ENCODE assay signal across 24 cellular contexts in the genomic region with DNA sequence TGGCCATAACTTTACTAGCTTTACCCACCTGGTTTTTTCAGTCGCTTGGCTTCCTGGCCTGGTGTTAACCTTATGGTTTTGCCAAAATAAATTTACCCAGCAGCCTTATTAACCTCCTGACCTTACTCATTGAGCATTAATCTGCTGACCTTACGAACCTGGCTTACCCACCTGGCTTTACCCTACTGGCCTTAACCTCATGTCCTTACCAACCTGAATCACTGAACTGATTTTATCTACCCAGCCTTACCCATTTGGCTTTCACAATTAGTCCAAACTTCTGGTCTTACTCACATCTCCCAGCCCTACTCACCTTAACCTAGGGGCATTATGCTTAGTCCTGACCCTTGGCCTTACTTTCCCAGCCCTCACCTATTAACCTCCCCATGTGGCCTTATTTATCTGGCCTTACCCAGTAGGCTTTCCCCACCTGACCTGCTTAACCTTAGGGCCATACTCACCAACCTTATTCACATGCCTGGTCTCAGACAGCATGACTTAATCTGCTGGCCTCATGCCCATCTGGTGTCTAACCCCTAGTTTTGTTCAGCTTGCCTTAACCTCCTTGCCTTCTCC.
A peak's percentile ranks its signal among the peaks of the same experiment; 100 is the strongest.
DNase-seq lines count a peak whose midpoint lies in the region; ATAC-seq, FAIRE-seq and TF ChIP-seq lines count a peak whose summit lies in the region.
"Had no signal": no experiment of that assay in that cellular context is flagged by ENCODE, and none has a peak within 500 bp of the region (broad histone marks: within the 10 kb centered on the region; RNA-seq: fewer than 3 reads in every experiment).

No MANE protein-coding gene starts in this region.

- no peak for TF ChIP-seq EP300 in HepG2 (IDR thresholded peaks at IDR 0.05; ENCODE audit: low read depth in 2 of 2, low read length in 2 of 2)
- TF ChIP-seq EP300 in HepG2 (CRISPR knock-in tag; IDR thresholded peaks at IDR 0.05; ENCODE audit: borderline replicate concordance): no peak
- TF ChIP-seq EP300 in tibial nerve (IDR thresholded peaks at IDR 0.05): no peak

- H3K27ac Mint-ChIP-seq in stimulated activated effector memory CD8-positive, alpha-beta T cell treated with anti-CD3 and anti-CD28 coated beads, Interleukin-12 subunit alpha, Interleukin-12 subunit beta, amount 100 ng/mL, for 72 hours: no peak overlapping the region
- no peak overlapping the region for H3K27ac Mint-ChIP-seq in endodermal cell
- H3K27ac Mint-ChIP-seq: B cell; CD8-positive, alpha-beta T cell had no signal

- H3K36me3 ChIP-seq in liver (ENCODE audit: control insufficient read depth in 4 of 4, insufficient read depth in 3 of 4, low read depth in 1 of 4, low read length in 3 of 4) (no peaks in the 10 kb centered on the region), HepG2 (replicated peaks in 1 of 2; ENCODE audit: control insufficient read depth in 1 of 2, insufficient read depth in 2 of 2, low read length in 2 of 2) (no peaks in the 10 kb centered on the region), esophagus (ENCODE audit: control insufficient read depth in 2 of 2, insufficient read depth in 2 of 2, low read length in 1 of 2) (no peaks in the 10 kb centered on the region), endodermal cell (ENCODE audit: control insufficient read depth, insufficient read depth, low read length) (no peaks in the 10 kb centered on the region), tibial nerve (no peaks in the 10 kb centered on the region)
- H3K36me3 ChIP-seq: BLaER1 had no signal

- in situ Hi-C loops in HepG2 (cut with HindIII; ENCODE audit: extremely low pct_ligation_motif_present, low pct_unique_long_range_greater_than_20kb): no loop called here

- H3K4me3 Mint-ChIP-seq in stimulated activated effector memory CD8-positive, alpha-beta T cell treated with anti-CD3 and anti-CD28 coated beads, Interleukin-12 subunit alpha, Interleukin-12 subunit beta, amount 100 ng/mL, for 72 hours: no peak overlapping the region
- no peak overlapping the region for H3K4me3 Mint-ChIP-seq in endodermal cell
- H3K4me3 Mint-ChIP-seq: B cell; CD4-positive, CD25-positive, alpha-beta regulatory T cell; CD8-positive, alpha-beta T cell had no signal

- BruUV-seq in HepG2 (replicated peaks; lab: Mats Ljungman, UMichigan): no TSS peak

- TF ChIP-seq RAD21 in liver (IDR thresholded peaks at IDR 0.05) (no peak), HepG2 (CRISPR knock-in tag; IDR thresholded peaks at IDR 0.05) (no peak)

- CTCF ChIA-PET in HepG2 (lab: Yijun Ruan, JAX; ENCODE audit: low intra/inter-chr PET ratio, low total read pairs): no interaction called here

- TF ChIP-seq CTCF in liver (IDR thresholded peaks at IDR 0.05; ENCODE audit: low read depth, low read length, missing input control) (no peak), HepG2 (CRISPR knock-in tag; IDR thresholded peaks at IDR 0.05) (no peak), endodermal cell (conservative IDR thresholded peaks at IDR 0.05) (no peak), tibial nerve (IDR thresholded peaks at IDR 0.05) (no peak)

- no peak overlapping the region for H2AFZ ChIP-seq in HepG2 (ENCODE audit: low read length)

- H3K27ac ChIP-seq in liver (ENCODE audit: low read depth in 1 of 2, low read length in 2 of 2): no peak overlapping the region
- H3K27ac ChIP-seq in HepG2 (ENCODE audit: extremely low read length, insufficient read depth, low read length): no peak overlapping the region
- peak overlapping the region; percentile 38 to 47 for H3K27ac ChIP-seq in esophagus (ENCODE audit: low read depth in 2 of 2, low read length in 1 of 2)
- H3K27ac ChIP-seq in endodermal cell (ENCODE audit: low read depth, low read length): no peak overlapping the region
- no peak overlapping the region for H3K27ac ChIP-seq in tibial nerve
- H3K27ac ChIP-seq: 22Rv1, BLaER1, C4-2B had no signal

- H3K36me3 Mint-ChIP-seq in stimulated activated effector memory CD8-positive, alpha-beta T cell treated with anti-CD3 and anti-CD28 coated beads, Interleukin-12 subunit alpha, Interleukin-12 subunit beta, amount 100 ng/mL, for 72 hours: no peaks in the 10 kb centered on the region
- no peaks in the 10 kb centered on the region for H3K36me3 Mint-ChIP-seq in endodermal cell (ENCODE audit: low read depth)
- H3K36me3 Mint-ChIP-seq: CD4-positive, CD25-positive, alpha-beta regulatory T cell; CD8-positive, alpha-beta T cell had no signal

- H3K4me2 ChIP-seq in HepG2 (ENCODE audit: low read depth, low read length): no peak overlapping the region
- H3K4me2 ChIP-seq: BLaER1 had no signal

- DNase-seq in HepG2 (ENCODE audit: low spot score) (no peak), left lobe of liver (ENCODE audit: low spot score) (peak; percentile 45), endodermal cell (no peak), occipital lobe (lab: John Stamatoyannopoulos, UW) (no peak), tibial nerve (ENCODE audit: low spot score in 2 of 2) (no peak)
- DNase-seq in stimulated activated effector memory CD8-positive, alpha-beta T cell treated with anti-CD3 and anti-CD28 coated beads, Interleukin-12 subunit alpha, Interleukin-12 subunit beta, amount 100 ng/mL, for 72 hours (ENCODE audit: low spot score in 2 of 2): no peak
- DNase-seq: CD4-positive, CD25-positive, alpha-beta regulatory T cell; CD8-positive, alpha-beta T cell; DMS 273 treated with DMSO at 0.1 percent for 48 hours; DMS79; EL; GDM1; H7; HCEC 1CT had no signal

- no peaks in the 10 kb centered on the region for H3K27me3 Mint-ChIP-seq in endodermal cell (ENCODE audit: insufficient read depth)
- H3K27me3 Mint-ChIP-seq: B cell; CD4-positive, CD25-positive, alpha-beta regulatory T cell had no signal

- no peak overlapping the region for H3K4me3 ChIP-seq in liver (ENCODE audit: low read depth in 1 of 3, low read length in 3 of 3)
- H3K4me3 ChIP-seq in HepG2 (replicated peaks in 1 of 3; ENCODE audit: insufficient read depth in 1 of 3, low read depth in 2 of 3, low read length in 3 of 3): no peak overlapping the region
- no peak overlapping the region for H3K4me3 ChIP-seq in esophagus (ENCODE audit: low read depth in 1 of 2, low read length in 2 of 2)
- H3K4me3 ChIP-seq in endodermal cell (ENCODE audit: low read length): no peak overlapping the region
- no peak overlapping the region for H3K4me3 ChIP-seq in tibial nerve
- H3K4me3 ChIP-seq: BLaER1 had no signal

- intact Hi-C loops in HepG2 (cut with micrococcal nuclease; ENCODE audit: unreplicated experiment): no loop called here

- TF ChIP-seq POLR2A in HepG2 (IDR thresholded peaks at IDR 0.05; ENCODE audit: insufficient read depth in 1 of 2, low read depth in 2 of 2, low read length in 2 of 2) (no peak), tibial nerve (IDR thresholded peaks at IDR 0.05) (no peak)

- WGBS in liver: 44% methylated on average over 2 of the region's 2 CpGs
- 62% methylated on average over 2 of the region's 2 CpGs for WGBS in HepG2 (ENCODE audit: low lambda C conversion rate)
- 67 to 68% methylated on average over 2 of the region's 2 CpGs for WGBS in esophagus, 2 donors
- WGBS in endodermal cell (ENCODE audit: insufficient coverage in 1 of 2, insufficient read length in 1 of 2), 2 experiments: 86 to 91% methylated on average over 2 of the region's 2 CpGs
- WGBS in tibial nerve, 2 donors: 82 to 88% methylated on average over 2 of the region's 2 CpGs

- no peaks in the 10 kb centered on the region for H3K27me3 ChIP-seq in liver (ENCODE audit: control insufficient read depth in 4 of 4, insufficient read depth in 4 of 4, low read length in 3 of 4)
- H3K27me3 ChIP-seq in HepG2 (ENCODE audit: control insufficient read depth in 1 of 2, insufficient read depth in 2 of 2, low read length in 2 of 2): no peaks in the 10 kb centered on the region; a peak in 1 of 5 replicates
- no peaks in the 10 kb centered on the region for H3K27me3 ChIP-seq in esophagus (ENCODE audit: control insufficient read depth in 1 of 2, insufficient read depth in 2 of 2, low read length in 2 of 2)
- no peaks in the 10 kb centered on the region for H3K27me3 ChIP-seq in endodermal cell (ENCODE audit: control insufficient read depth, insufficient read depth, low read length, poor library complexity, severe bottlenecking)
- H3K27me3 ChIP-seq in tibial nerve: no peaks in the 10 kb centered on the region
- H3K27me3 ChIP-seq: BLaER1 had no signal

- no peak for ATAC-seq in HepG2
- peak; percentile 89 for ATAC-seq in left lobe of liver
- ATAC-seq in stimulated activated effector memory CD8-positive, alpha-beta T cell treated with anti-CD3 and anti-CD28 coated beads, Interleukin-12 subunit alpha, Interleukin-12 subunit beta, amount 100 ng/mL, for 72 hours: peak; percentile 23
- ATAC-seq: CD8-positive, alpha-beta T cell had no signal

- H4K20me1 ChIP-seq in HepG2 (ENCODE audit: insufficient read depth, low read length): no peaks in the 10 kb centered on the region
- H4K20me1 ChIP-seq: BLaER1 had no signal

- H3K4me1 Mint-ChIP-seq in stimulated activated effector memory CD8-positive, alpha-beta T cell treated with anti-CD3 and anti-CD28 coated beads, Interleukin-12 subunit alpha, Interleukin-12 subunit beta, amount 100 ng/mL, for 72 hours: no peaks in the 10 kb centered on the region
- no peaks in the 10 kb centered on the region for H3K4me1 Mint-ChIP-seq in endodermal cell
- H3K4me1 Mint-ChIP-seq: B cell; CD4-positive, CD25-positive, alpha-beta regulatory T cell had no signal

- H3K9me3 Mint-ChIP-seq in stimulated activated effector memory CD8-positive, alpha-beta T cell treated with anti-CD3 and anti-CD28 coated beads, Interleukin-12 subunit alpha, Interleukin-12 subunit beta, amount 100 ng/mL, for 72 hours: no peaks in the 10 kb centered on the region
- peaks cover 6% of the 10 kb centered on the region for H3K9me3 Mint-ChIP-seq in endodermal cell

- H3K4me1 ChIP-seq in liver (ENCODE audit: control insufficient read depth in 4 of 4, insufficient read depth in 4 of 4, low read length in 3 of 4) (peaks cover 0 to 3% (median 0%) of the 10 kb centered on the region in 4 donors), HepG2 (ENCODE audit: insufficient read depth, low read length) (peaks cover 13% of the 10 kb centered on the region), esophagus (ENCODE audit: control insufficient read depth in 2 of 2, insufficient read depth in 2 of 2, low read length in 1 of 2) (no peaks in the 10 kb centered on the region), endodermal cell (ENCODE audit: control insufficient read depth, insufficient read depth, low read length) (no peaks in the 10 kb centered on the region), tibial nerve (no peaks in the 10 kb centered on the region)
- H3K4me1 ChIP-seq: BLaER1 had no signal

- no peaks in the 10 kb centered on the region for H3K79me2 ChIP-seq in HepG2 (ENCODE audit: insufficient read depth, low read length)

- H3K9me3 ChIP-seq in liver (ENCODE audit: control insufficient read depth in 4 of 4, low read length in 3 of 4): no peaks in the 10 kb centered on the region
- H3K9me3 ChIP-seq in HepG2 (ENCODE audit: low read length): no peaks in the 10 kb centered on the region
- H3K9me3 ChIP-seq in esophagus (ENCODE audit: control insufficient read depth in 2 of 2, insufficient read depth in 1 of 2, low read depth in 1 of 2, low read length in 1 of 2): no peaks in the 10 kb centered on the region
- H3K9me3 ChIP-seq in endodermal cell (ENCODE audit: control insufficient read depth, low read length): peaks cover 12% of the 10 kb centered on the region
- H3K9me3 ChIP-seq in tibial nerve: no peaks in the 10 kb centered on the region

- FAIRE-seq in HepG2 (lab: Jason Lieb, UNC): no peak
- FAIRE-seq: A204.1, D721Med, GM12891, H1 had no signal

- no peak overlapping the region for H3K9ac ChIP-seq in liver (ENCODE audit: low read depth in 1 of 2, low read length in 2 of 2)
- H3K9ac ChIP-seq in HepG2 (ENCODE audit: insufficient read depth, low read depth, low read length): no peak overlapping the region
- H3K9ac ChIP-seq in endodermal cell (ENCODE audit: extremely low read depth, low read length, poor library complexity, severe bottlenecking): no peak overlapping the region
- H3K9ac ChIP-seq: BLaER1 had no signal

- POLR2A ChIA-PET in HepG2 (lab: Yijun Ruan, JAX): no interaction called here

Comparison
In these comparisons a context has a peak if more than half of its experiments do, and no peak if none do; other contexts are left out.
1. H3K27ac ChIP-seq: peak in esophagus (2 of 2); none in liver (0 of 2), HepG2 (single experiment), endodermal cell (single experiment) and tibial nerve (0 of 4).